ENCODE assay signal across 34 cellular contexts in genomic region chr14:94987409-94987808, GRCh38.
"Had no signal": no experiment of that assay in that cellular context is flagged by ENCODE, and none has a peak within 500 bp of the region (broad histone marks: within the 10 kb centered on the region; RNA-seq: fewer than 3 reads in every experiment).

No MANE protein-coding gene starts in this region.

- H3K27me3 ChIP-seq: MG63 had no signal

- H3K9me3 ChIP-seq: MG63 had no signal

- H3K36me3 ChIP-seq: MG63 had no signal

- H3K4me3 ChIP-seq: MG63 had no signal

- DNase-seq: Karpas-422, Kasumi-1, MG63, MM.1S, MV-4-11, NCI-H1048, NCI-H1092, NCI-H1092 treated with DMSO at 0.1 percent for 48 hours, NCI-H1105, NCI-H1105 treated with DMSO at 0.1 percent for 48 hours, NCI-H1417, NCI-H1417 treated with DMSO at 0.1 percent for 48 hours, NCI-H1436, NCI-H1436 treated with DMSO at 0.1 percent for 48 hours, NCI-H146, NCI-H1694, NCI-H1694 treated with DMSO at 0.1 percent for 48 hours, NCI-H187, NCI-H187 treated with DMSO at 0.1 percent for 48 hours, NCI-H1930, NCI-H2029, NCI-H2029 treated with DMSO at 0.1 percent for 48 hours, NCI-H2081, NCI-H2081 treated with DMSO at 0.1 percent for 48 hours, NCI-H2107, NCI-H2171, NCI-H2171 treated with DMSO at 0.1 percent for 48 hours, NCI-H2227 treated with DMSO at 0.1 percent for 48 hours, NCI-H226, NCI-H345, NCI-H446, NCI-H446 treated with DMSO at 0.1 percent for 48 hours, NCI-H510A, NCI-H510A treated with DMSO at 0.1 percent for 48 hours had no signal
